8 cellular contexts compared by ENCODE assay signal in genomic region chr4:53376900-53377299, GRCh38. TPM values are rescaled to one million over a fixed set of nuclear protein-coding genes. Genes with fewer than 3 reads are reported as not detected.
A peak's percentile ranks its signal among the peaks of the same experiment; 100 is the strongest.
DNase-seq lines count a peak whose midpoint lies in the region; ATAC-seq and TF ChIP-seq lines count a peak whose summit lies in the region.

No MANE protein-coding gene starts in this region.

- peak overlapping the region; percentile 47; the same call in 1 of the 2 replicates for H2BK120ac ChIP-seq in IMR-90 (ENCODE audit: low read depth, low read length)

- POLR2A ChIA-PET in IMR-90 (lab: Charles Lee; ENCODE audit: unreplicated experiment) = interaction anchor here (1.0 kb wide), 2 partner anchors 11 to 56 kb away, joined by 3 read pairs; partner anchors contain the start of gene SCFD2

- peaks cover 6 to 26% of the 10 kb centered on the region in 2 experiments; a peak in 3 of 4 replicates for H3K79me1 ChIP-seq in IMR-90 (ENCODE audit: low read depth in 1 of 2, low read length in 2 of 2)

- WGBS in IMR-90 (ENCODE audit: extremely low coverage in 2 of 2, insufficient read length in 1 of 2), 2 experiments = no CpG with 5 or more reads among the region's 5 CpGs

- peak overlapping the region; percentile 62 to 90 for H4K8ac ChIP-seq in IMR-90 (ENCODE audit: low read depth in 2 of 2, low read length in 2 of 2)

- intact Hi-C loops in IMR-90 (cut with micrococcal nuclease) (loop anchor here (5.0 to 10.0 kb wide), 2 partner anchors 328 to 850 kb away; partner anchors contain the start of gene PDGFRA), left colon (cut with DNase I, micrococcal nuclease) (loop anchor here in 1 of 2 donors (5.0 kb wide), 1 partner anchor 330 kb away; no protein-coding TSS in a partner anchor)

- H4K20me1 ChIP-seq in IMR-90 (ENCODE audit: insufficient read depth, low read length) = peaks cover 6% of the 10 kb centered on the region; the same call in 1 of the 2 replicates

- H2AK5ac ChIP-seq in IMR-90 (ENCODE audit: low read depth, low read length) = no peak overlapping the region

- H4K5ac ChIP-seq in IMR-90 (ENCODE audit: low read depth, low read length) = peak overlapping the region; percentile 96

- H3K36me3 ChIP-seq in IMR-90 (ENCODE audit: control insufficient read depth, insufficient read depth, low read length) = no peaks in the 10 kb centered on the region; the same call in 1 of the 2 replicates
- peaks cover 2 to 4% of the 10 kb centered on the region in 2 donors for H3K36me3 ChIP-seq in mucosa of rectum (ENCODE audit: control insufficient read depth in 2 of 2, insufficient read depth in 2 of 2, low read length in 2 of 2)

- H3K4me1 Mint-ChIP-seq in brain = peaks cover 38% of the 10 kb centered on the region

- no peak for TF ChIP-seq POLR2A in IMR-90 (IDR thresholded peaks at IDR 0.05; ENCODE audit: low read depth, low read length)

- H3K14ac ChIP-seq in IMR-90 (replicated peaks; ENCODE audit: low read depth, low read length) = peak overlapping the region; percentile 61; the same call in 1 of the 2 replicates

- no peaks in the 10 kb centered on the region for H3K9me1 ChIP-seq in IMR-90 (ENCODE audit: insufficient read depth, low read length)

- no peak overlapping the region for H3K18ac ChIP-seq in IMR-90 (ENCODE audit: low read depth, low read length)

- ATAC-seq in IMR-90 (ENCODE audit: low read depth) (no peak), left colon (no peak), GM18502 (IDR thresholded peaks at IDR 0.05; ENCODE audit: poor library complexity, unreplicated experiment) (no peak), HG03354 (IDR thresholded peaks at IDR 0.05; ENCODE audit: poor library complexity, severe bottlenecking, unreplicated experiment) (no peak)

- H2BK5ac ChIP-seq in IMR-90 (ENCODE audit: low read depth, low read length, poor library complexity, severe bottlenecking) = peak overlapping the region; percentile 54

- TF ChIP-seq RAD21 in IMR-90 (IDR thresholded peaks at IDR 0.05; ENCODE audit: low read length) = no peak

- no peak overlapping the region for H3K23ac ChIP-seq in IMR-90 (ENCODE audit: low read depth, low read length)

- H2BK20ac ChIP-seq in IMR-90 (ENCODE audit: low read depth, low read length) = 0 out of 2 replicates have a peak overlapping the region, but pooled peaks have one; percentile 62

- H3K27me3 ChIP-seq in IMR-90 (ENCODE audit: control insufficient read depth, insufficient read depth, low read length) (no peaks in the 10 kb centered on the region), mucosa of rectum (ENCODE audit: control insufficient read depth in 2 of 2, insufficient read depth in 2 of 2, low read length in 2 of 2) (no peaks in the 10 kb centered on the region)

- in situ Hi-C loops in IMR-90 (cut with MboI; ENCODE audit: low sequenced_read_pairs) = loop anchor here (10.0 kb wide), 2 partner anchors 352 to 1002 kb away; no protein-coding TSS in a partner anchor
- in situ Hi-C loops in GM13977 (cut with MboI; ENCODE audit: low pct_unique_long_range_greater_than_20kb, low sequenced_read_pairs, unreplicated experiment) = no loop called here

- H3K4me3 Mint-ChIP-seq in brain = peak overlapping the region; percentile 96 to 100 (median 97)

- CTCF ChIA-PET in IMR-90 (lab: Yijun Ruan, JAX) = no interaction called here

- H2AK9ac ChIP-seq in IMR-90 (replicated peaks; ENCODE audit: low read depth, low read length, poor library complexity) = no peak overlapping the region

- TF ChIP-seq CTCF in AG09309 (IDR thresholded peaks at IDR 0.05; ENCODE audit: control insufficient read depth, insufficient read depth, low read depth, low read length, missing control alignments) (no peak), IMR-90 (conservative IDR thresholded peaks at IDR 0.05; ENCODE audit: low read depth, low read length) (no peak), brain (conservative IDR thresholded peaks at IDR 0.05) (no peak), GM13977 (IDR thresholded peaks at IDR 0.05; ENCODE audit: extremely low read depth, insufficient read depth, missing control alignments) (no peak)

- H3K27ac ChIP-seq in IMR-90 (ENCODE audit: insufficient read depth, low read length) (no peak overlapping the region), mucosa of rectum (ENCODE audit: low read depth in 2 of 2, low read length in 2 of 2) (peak overlapping the region in 1 of 2 donors; percentile 43)

- H3K9me3 ChIP-seq in IMR-90 (ENCODE audit: control insufficient read depth, insufficient read depth, low read length) = no peaks in the 10 kb centered on the region
- no peaks in the 10 kb centered on the region for H3K9me3 ChIP-seq in mucosa of rectum (ENCODE audit: control insufficient read depth in 2 of 2, low read length in 2 of 2)

- no TSS peak for BruUV-seq in IMR-90 (replicated peaks; lab: Mats Ljungman, UMichigan)

- no peaks in the 10 kb centered on the region; the same call in 1 of the 2 replicates for H3K4me1 ChIP-seq in IMR-90 (ENCODE audit: control insufficient read depth, insufficient read depth, low read length)
- peaks cover 10 to 17% of the 10 kb centered on the region in 2 donors for H3K4me1 ChIP-seq in mucosa of rectum (ENCODE audit: control insufficient read depth in 2 of 2, insufficient read depth in 2 of 2, low read length in 2 of 2)

- H2BK15ac ChIP-seq in IMR-90 (ENCODE audit: low read depth, low read length) = no peak overlapping the region

- H3K4me3 ChIP-seq in AG09309 (ENCODE audit: control insufficient read depth, low read depth, low read length) (peak overlapping the region; percentile 98), IMR-90 (ENCODE audit: insufficient read depth, low read depth, low read length) (peak overlapping the region; percentile 93; the same call in 1 of the 2 replicates), mucosa of rectum (ENCODE audit: low read length in 2 of 2) (peak overlapping the region; percentile 92 to 95)

- H3K9me3 Mint-ChIP-seq in brain = peaks cover 0 to 3% (median 0%) of the 10 kb centered on the region in 5 experiments

- no peak for DNase-seq in AG09309 (ENCODE audit: low read depth)
- DNase-seq in IMR-90 = no peak
- DNase-seq in left colon = no peak
- DNase-seq in GM13977 (ENCODE audit: low spot score) = no peak

- no peak overlapping the region for H3K56ac ChIP-seq in IMR-90 (ENCODE audit: extremely low read depth, insufficient read depth, low read length)

- H4K91ac ChIP-seq in IMR-90 (ENCODE audit: insufficient read depth, low read depth, low read length) = 0 out of 2 replicates have a peak overlapping the region, but pooled peaks have one; percentile 17

- H2AFZ ChIP-seq in IMR-90 (replicated peaks; ENCODE audit: low read length, poor library complexity) = peak overlapping the region; percentile 81

- peak overlapping the region; percentile 55 for H3K4me2 ChIP-seq in IMR-90 (ENCODE audit: low read depth, low read length)

- H3K9ac ChIP-seq in IMR-90 (ENCODE audit: low read depth, low read length) = no peak overlapping the region; the same call in 1 of the 2 replicates
- H3K9ac ChIP-seq in mucosa of rectum (ENCODE audit: low read depth in 1 of 2, low read length in 2 of 2) = peak overlapping the region; percentile 86 to 96

- H3K36me3 Mint-ChIP-seq in brain = peaks cover 3% of the 10 kb centered on the region

- peak overlapping the region; percentile 55; the same call in 1 of the 2 replicates for H3K4ac ChIP-seq in IMR-90 (ENCODE audit: low read depth, low read length)

- dilution Hi-C loops in IMR-90 (cut with HindIII; ENCODE audit: low sequenced_read_pairs, unreplicated experiment) = no loop called here

- peak overlapping the region; percentile 88 to 99 (median 98) for H3K27ac Mint-ChIP-seq in brain

- H3K27me3 Mint-ChIP-seq in brain = peaks cover 49% of the 10 kb centered on the region

TF ChIP-seq in IMR-90, 13 proteins besides CTCF, POLR2A, EP300 and RAD21 (continues in another document):
- TF ChIP-seq MXI1 (IDR thresholded peaks at IDR 0.05; ENCODE audit: borderline replicate concordance, low read depth, low read length) = no peak
- TF ChIP-seq RFX5 (IDR thresholded peaks at IDR 0.05; ENCODE audit: low read depth, low read length) = no peak
- no peak for TF ChIP-seq MAFK (IDR thresholded peaks at IDR 0.05; ENCODE audit: low read depth, low read length)
- no peak for TF ChIP-seq CHD1 (IDR thresholded peaks at IDR 0.05; ENCODE audit: low read depth, low read length)
- no peak for TF ChIP-seq RCOR1 (IDR thresholded peaks at IDR 0.05; ENCODE audit: insufficient replicate concordance, low read length)
- TF ChIP-seq MAZ (IDR thresholded peaks at IDR 0.05; ENCODE audit: borderline replicate concordance, low read depth, low read length) = no peak
- no peak for TF ChIP-seq FOS (IDR thresholded peaks at IDR 0.05; ENCODE audit: low read depth, low read length)
- no peak for TF ChIP-seq NFE2L2 (IDR thresholded peaks at IDR 0.05; ENCODE audit: low read depth, low read length)
- TF ChIP-seq BHLHE40 (IDR thresholded peaks at IDR 0.05; ENCODE audit: low read depth, low read length) = no peak
- TF ChIP-seq CEBPB (IDR thresholded peaks at IDR 0.05; ENCODE audit: low read depth, low read length) = no peak
- TF ChIP-seq SMC3 (IDR thresholded peaks at IDR 0.05; ENCODE audit: low read depth, low read length) = no peak
- TF ChIP-seq, protein P1, sequence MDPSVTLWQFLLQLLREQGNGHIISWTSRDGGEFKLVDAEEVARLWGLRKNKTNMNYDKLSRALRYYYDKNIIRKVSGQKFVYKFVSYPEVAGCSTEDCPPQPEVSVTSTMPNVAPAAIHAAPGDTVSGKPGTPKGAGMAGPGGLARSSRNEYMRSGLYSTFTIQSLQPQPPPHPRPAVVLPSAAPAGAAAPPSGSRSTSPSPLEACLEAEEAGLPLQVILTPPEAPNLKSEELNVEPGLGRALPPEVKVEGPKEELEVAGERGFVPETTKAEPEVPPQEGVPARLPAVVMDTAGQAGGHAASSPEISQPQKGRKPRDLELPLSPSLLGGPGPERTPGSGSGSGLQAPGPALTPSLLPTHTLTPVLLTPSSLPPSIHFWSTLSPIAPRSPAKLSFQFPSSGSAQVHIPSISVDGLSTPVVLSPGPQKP (IDR thresholded peaks at IDR 0.05; ENCODE audit: borderline replicate concordance, low read depth, low read length) = no peak

RNA-seq across cellular contexts. Expression of gene FIP1L1, which starts 0.5 kb away (rescaled TPM):
- total RNA-seq in IMR-90 (2012; rRNA removed) = 37.5 and 48.9 TPM in 2 replicates
- polyA plus RNA-seq in IMR-90 (2012; rRNA removed) = 28.6 and 31.1 TPM in 2 replicates
- polyA plus RNA-seq in IMR-90 (2012; cell fraction: cytosol; rRNA removed) = 6.6 and 12.8 TPM in 2 replicates
- 6.9 and 47.0 TPM in 2 replicates for polyA plus RNA-seq in IMR-90 (2012; cell fraction: nucleus; rRNA removed; ENCODE audit: low replicate concordance)
- 35.1 TPM for polyA plus RNA-seq in brain (ENCODE audit: insufficient read depth, low read depth, low replicate concordance)
- 10 to 100 TPM; 38.7 to 44.7 TPM for total RNA-seq in left colon

RNA-seq across cellular contexts. Expression of gene SCFD2, which starts 11.0 kb away (rescaled TPM):
- total RNA-seq in IMR-90 (2012; rRNA removed) (51.9 and 62.4 TPM in 2 replicates), left colon (10 to 100 TPM; 11.1 to 15.8 TPM)
- polyA plus RNA-seq in IMR-90 (2012; rRNA removed) (18.9 and 19.8 TPM in 2 replicates), brain (ENCODE audit: insufficient read depth, low read depth, low replicate concordance) (12.4 TPM)
- 12.1 and 13.6 TPM in 2 replicates for polyA plus RNA-seq in IMR-90 (2012; cell fraction: cytosol; rRNA removed)
- polyA plus RNA-seq in IMR-90 (2012; cell fraction: nucleus; rRNA removed; ENCODE audit: low replicate concordance) = 9.8 and 11.1 TPM in 2 replicates
